In genomic region chr7:86975449-86975848, GRCh38 we compare ENCODE assay signal across 22 cellular contexts.
A peak's percentile ranks its signal among the peaks of the same experiment; 100 is the strongest.
DNase-seq lines count a peak whose midpoint lies in the region; ATAC-seq and TF ChIP-seq lines count a peak whose summit lies in the region.
"Had no signal": no experiment of that assay in that cellular context is flagged by ENCODE, and none has a peak within 500 bp of the region (broad histone marks: within the 10 kb centered on the region; RNA-seq: fewer than 3 reads in every experiment).

No MANE protein-coding gene starts in this region.

- H3K4me2 ChIP-seq in neural progenitor cell = peak overlapping the region; percentile 55
- H3K4me2 ChIP-seq: SK-N-SH had no signal

- no peaks in the 10 kb centered on the region for H3K27me3 ChIP-seq in right cardiac atrium (ENCODE audit: control insufficient read depth, insufficient read depth)
- H3K27me3 ChIP-seq in left ventricle myocardium inferior (ENCODE audit: low read depth) = no peaks in the 10 kb centered on the region
- no peaks in the 10 kb centered on the region for H3K27me3 ChIP-seq in ectodermal cell (ENCODE audit: control insufficient read depth, insufficient read depth, low read length, poor library complexity, severe bottlenecking)
- no peaks in the 10 kb centered on the region for H3K27me3 ChIP-seq in neural progenitor cell
- H3K27me3 ChIP-seq: MG63 had no signal

- no peak for TF ChIP-seq CTCF in left ventricle myocardium inferior (IDR thresholded peaks at IDR 0.05; ENCODE audit: borderline replicate concordance)
- no peak for TF ChIP-seq CTCF in neural progenitor cell (IDR thresholded peaks at IDR 0.05)

- H3K4me1 Mint-ChIP-seq in neural progenitor cell = peaks cover 25% of the 10 kb centered on the region

- H3K4me3 Mint-ChIP-seq in neural progenitor cell = no peak overlapping the region
- H3K4me3 Mint-ChIP-seq: B cell had no signal

- peak; percentile 65 to 67 for ATAC-seq in right cardiac atrium
- no peak for ATAC-seq in HG03457 (IDR thresholded peaks at IDR 0.05; ENCODE audit: unreplicated experiment)

- no peaks in the 10 kb centered on the region for H3K27me3 Mint-ChIP-seq in neural progenitor cell (ENCODE audit: insufficient read depth, low read depth)

- peak overlapping the region; percentile 32 for H3K4me3 ChIP-seq in right cardiac atrium (ENCODE audit: low read length)
- H3K4me3 ChIP-seq in left ventricle myocardium inferior = no peak overlapping the region
- no peak overlapping the region for H3K4me3 ChIP-seq in ectodermal cell (ENCODE audit: insufficient read depth, low read depth, low read length)
- no peak overlapping the region for H3K4me3 ChIP-seq in neural progenitor cell
- H3K4me3 ChIP-seq: MG63 had no signal

- H3K27ac ChIP-seq in right cardiac atrium (ENCODE audit: low read length) (no peak overlapping the region), left ventricle myocardium inferior (replicated peaks) (no peak overlapping the region), ectodermal cell (ENCODE audit: insufficient read depth, low read depth, low read length, poor library complexity, severe bottlenecking) (peak overlapping the region; percentile 46), neural progenitor cell (peak overlapping the region; percentile 75)

- intact Hi-C loops in right cardiac atrium (cut with DNase I) (no loop called here), left ventricle myocardium inferior (cut with micrococcal nuclease) (no loop called here)

- no peaks in the 10 kb centered on the region for H3K36me3 ChIP-seq in left ventricle myocardium inferior
- H3K36me3 ChIP-seq in ectodermal cell (ENCODE audit: control insufficient read depth, insufficient read depth, low read length) = no peaks in the 10 kb centered on the region
- no peaks in the 10 kb centered on the region for H3K36me3 ChIP-seq in neural progenitor cell
- H3K36me3 ChIP-seq: MG63 had no signal

- peak in 1 of 3 donors; percentile 7 for DNase-seq in right cardiac atrium
- DNase-seq in left ventricle myocardium inferior = no peak
- no peak for DNase-seq in neural progenitor cell (ENCODE audit: low spot score)
- DNase-seq in Ammon's horn (ENCODE audit: low spot score) = no peak
- no peak for DNase-seq in NCI-H526 (lab: John Stamatoyannopoulos, UW)
- DNase-seq: Caco-2; DMS153; EL; GF-D8; MG63; NCI-H1048; NCI-H1436; NCI-H2029; NCI-H2227 treated with DMSO at 0.1 percent for 48 hours; NCI-H510A; NCI-H774; NK-92 treated with Interleukin-12 subunit alpha and Interleukin-12 subunit beta, amount 100 ng/mL, for 24 hours; SIG-M5; SK-N-SH had no signal

- H3K9me3 Mint-ChIP-seq in neural progenitor cell = peaks cover 21% of the 10 kb centered on the region

- H3F3A ChIP-seq in neural progenitor cell (ENCODE audit: low read depth) = peaks cover 12% of the 10 kb centered on the region

- peaks cover 25% of the 10 kb centered on the region for H3K36me3 Mint-ChIP-seq in neural progenitor cell

- no peak overlapping the region for H2AFZ ChIP-seq in neural progenitor cell (replicated peaks)

- H3K9ac ChIP-seq in neural progenitor cell = no peak overlapping the region
- H3K9ac ChIP-seq: SK-N-SH had no signal

- WGBS in right cardiac atrium = 69% methylated on average over 1 of the region's 1 CpG
- 81 to 100% methylated on average over 1 of the region's 1 CpG for WGBS in ectodermal cell, 2 experiments

- H3K9me3 ChIP-seq in right cardiac atrium (ENCODE audit: control insufficient read depth, low read length) (no peaks in the 10 kb centered on the region), left ventricle myocardium inferior (replicated peaks) (no peaks in the 10 kb centered on the region), ectodermal cell (ENCODE audit: control insufficient read depth, low read length) (no peaks in the 10 kb centered on the region), neural progenitor cell (ENCODE audit: low read depth) (no peaks in the 10 kb centered on the region)
- H3K9me3 ChIP-seq: Caco-2, MG63, SK-N-SH had no signal

- H4K20me1 ChIP-seq in neural progenitor cell (ENCODE audit: low read depth) = peaks cover 49% of the 10 kb centered on the region

- H3K4me1 ChIP-seq in right cardiac atrium (ENCODE audit: control insufficient read depth, insufficient read depth, low read length) (no peaks in the 10 kb centered on the region), left ventricle myocardium inferior (peaks cover 8% of the 10 kb centered on the region), ectodermal cell (ENCODE audit: control insufficient read depth, insufficient read depth, low read length) (peaks cover 13% of the 10 kb centered on the region), neural progenitor cell (peaks cover 38% of the 10 kb centered on the region)
- H3K4me1 ChIP-seq: Caco-2 had no signal

- H3K79me2 ChIP-seq in neural progenitor cell (ENCODE audit: low read depth) = peaks cover 99% of the 10 kb centered on the region

- no peak overlapping the region for H3K27ac Mint-ChIP-seq in neural progenitor cell
- H3K27ac Mint-ChIP-seq: B cell had no signal

Comparison
In these comparisons a context has a peak if more than half of its experiments do, and no peak if none do; other contexts are left out.
1. H3K27ac ChIP-seq: peak in ectodermal cell (single experiment) and neural progenitor cell (single experiment); none in right cardiac atrium (single experiment) and left ventricle myocardium inferior (single experiment).